In genomic region chr12:113880337-113880736, GRCh38 we compare ENCODE assay signal across 19 cellular contexts.
DNase-seq lines count a peak whose midpoint lies in the region; TF ChIP-seq lines count a peak whose summit lies in the region.
"Had no signal": no experiment of that assay in that cellular context is flagged by ENCODE, and none has a peak within 500 bp of the region (broad histone marks: within the 10 kb centered on the region; RNA-seq: fewer than 3 reads in every experiment).

No MANE protein-coding gene starts in this region.

- POLR2A ChIA-PET in HEK293T (lab: Yijun Ruan, JAX), result no interaction called here

- intact Hi-C loops in cardiac septum (cut with DNase I), result no loop called here

- CTCF ChIA-PET in HEK293T (lab: Yijun Ruan, JAX), result no interaction called here

- DNase-seq in DMS153 (lab: John Stamatoyannopoulos, UW) (peak; percentile 75), HEK293T (ENCODE audit: extremely low spot score) (peak; percentile 28), NCI-H2107 (lab: John Stamatoyannopoulos, UW) (peak; percentile 91), SHP77 (lab: John Stamatoyannopoulos, UW) (peak; percentile 33 to 51), cardiac septum (ENCODE audit: low spot score) (no peak), SKM-1 treated with dmso at 0.1 percent for 144 hours (lab: John Stamatoyannopoulos, UW; ENCODE audit: unreplicated experiment) (no peak), T1000 (lab: John Stamatoyannopoulos, UW) (no peak)
- DNase-seq: activated B cell treated with CpG ODN at 0.5 μM for 24 hours; activated naive CD4-positive, alpha-beta T cell treated with anti-CD3 and anti-CD28 coated beads for 36 hours; adrenal gland; DND-41; dorsolateral prefrontal cortex; H9; hippocampal formation; Kasumi-1; NCI-H226; Right ventricle myocardium superior; stimulated activated CD4-positive, alpha-beta T cell treated with anti-CD3 and anti-CD28 coated beads, Interleukin-4, amount 100 ng/mL, for 24 hours; upper lobe of left lung had no signal

TF ChIP-seq in HEK293T, 16 proteins besides CTCF, POLR2A, EP300 and RAD21:
- TF ChIP-seq L3MBTL2 (conservative IDR thresholded peaks at IDR 0.05), result no peak

Comparison
In these comparisons a context has a peak if more than half of its experiments do, and no peak if none do; other contexts are left out.
1. DNase-seq: peak in DMS153 (single experiment), HEK293T (single experiment), NCI-H2107 (single experiment) and SHP77 (2 of 2); none in cardiac septum (single experiment), SKM-1 treated with dmso at 0.1 percent for 144 hours (single experiment) and T1000 (single experiment).